Comparison of ENCODE assay signal across 9 cellular contexts in genomic region chr4:2948895-2949781, GRCh38. TPM values are rescaled to one million over a fixed set of nuclear protein-coding genes. Genes with fewer than 3 reads are reported as not detected.
A peak's percentile ranks its signal among the peaks of the same experiment; 100 is the strongest.
DNase-seq lines count a peak whose midpoint lies in the region; ATAC-seq, FAIRE-seq and TF ChIP-seq lines count a peak whose summit lies in the region.
"Had no signal": no experiment of that assay in that cellular context is flagged by ENCODE, and none has a peak within 500 bp of the region (broad histone marks: within the 10 kb centered on the region; RNA-seq: fewer than 3 reads in every experiment).

No MANE protein-coding gene starts in this region.

- POLR2A ChIA-PET in A673 (lab: Charles Lee; ENCODE audit: low non-redundant PET), result no interaction called here

- DNase-seq in A673 (ENCODE audit: low spot score), result peak; percentile 37
- DNase-seq in GM18507 (ENCODE audit: extremely low spot score, insufficient read length, low read depth), result no peak
- DNase-seq in activated naive CD4-positive, alpha-beta T cell treated with anti-CD3 and anti-CD28 coated beads, Interleukin-2, amount 50 U/mL, for 72 hours (ENCODE audit: low spot score in 2 of 2), result no peak
- DNase-seq in right cardiac atrium, result peak in 2 of 3 donors; percentile 7 to 49
- DNase-seq in A172 (ENCODE audit: low spot score), result no peak
- DNase-seq in dedifferentiated amniotic fluid mesenchymal stem cell (ENCODE audit: extremely low spot score), result no peak
- DNase-seq in effector CD4-positive, alpha-beta T cell, result no peak
- DNase-seq: T-helper 9 cell had no signal

- WGBS in right cardiac atrium, result 91% methylated on average over 14 of the region's 14 CpGs

- CTCF ChIA-PET in A673 (lab: Charles Lee), result interaction anchor here (0.6 kb wide), 1 partner anchor 156 kb away, joined by 3 read pairs; the partner anchor contains the start of gene SH3BP2

- H3K27ac ChIP-seq in A673 (ENCODE audit: low read depth, low read length, poor library complexity, severe bottlenecking) (no peak overlapping the region), right cardiac atrium (ENCODE audit: low read length) (no peak overlapping the region)

- BruUV-seq in A673 (replicated peaks; lab: Mats Ljungman, UMichigan), result no TSS peak

- ATAC-seq in activated naive CD4-positive, alpha-beta T cell treated with anti-CD3 and anti-CD28 coated beads, Interleukin-2, amount 50 U/mL, for 72 hours, result peak; percentile 47 to 58
- ATAC-seq in right cardiac atrium, result peak; percentile 39 to 43
- no peak for ATAC-seq in HG03175 (IDR thresholded peaks at IDR 0.05; ENCODE audit: unreplicated experiment)

- H3K9me3 ChIP-seq in A673 (ENCODE audit: low read depth, low read length, poor library complexity, severe bottlenecking) (no peaks in the 10 kb centered on the region), right cardiac atrium (ENCODE audit: control insufficient read depth, low read length) (no peaks in the 10 kb centered on the region)

- H3K36me3 Mint-ChIP-seq in activated naive CD4-positive, alpha-beta T cell treated with anti-CD3 and anti-CD28 coated beads, Interleukin-2, amount 50 U/mL, for 72 hours, result peaks cover 43 to 53% of the 10 kb centered on the region in 2 donors

- peak overlapping the region; percentile 71 to 90 for H3K27ac Mint-ChIP-seq in activated naive CD4-positive, alpha-beta T cell treated with anti-CD3 and anti-CD28 coated beads, Interleukin-2, amount 50 U/mL, for 72 hours

- peak; percentile 50 for TF ChIP-seq CTCF in A673 (conservative IDR thresholded peaks at IDR 0.05; ENCODE audit: low read depth, low read length)

- peak; percentile 58 for FAIRE-seq in GM18507 (lab: Jason Lieb, UNC)

- H3K36me3 ChIP-seq in A673 (ENCODE audit: insufficient read depth, low read length, poor library complexity, severe bottlenecking), result peaks cover 89% of the 10 kb centered on the region

- intact Hi-C loops in A673 (cut with micrococcal nuclease; ENCODE audit: unreplicated experiment) (no loop called here), right cardiac atrium (cut with DNase I) (no loop called here)

- H3K4me3 ChIP-seq in A673 (ENCODE audit: low read depth, low read length, poor library complexity, severe bottlenecking) (no peak overlapping the region), right cardiac atrium (ENCODE audit: low read length) (no peak overlapping the region)

- H3K4me1 ChIP-seq in A673 (ENCODE audit: insufficient read depth, low read length, poor library complexity, severe bottlenecking) (no peaks in the 10 kb centered on the region), right cardiac atrium (ENCODE audit: control insufficient read depth, insufficient read depth, low read length) (no peaks in the 10 kb centered on the region)

- H3K27me3 ChIP-seq in A673 (replicated peaks; ENCODE audit: insufficient read depth, low read depth, low read length, poor library complexity) (no peaks in the 10 kb centered on the region), right cardiac atrium (ENCODE audit: control insufficient read depth, insufficient read depth) (no peaks in the 10 kb centered on the region)

- no peaks in the 10 kb centered on the region for H3K9me3 Mint-ChIP-seq in activated naive CD4-positive, alpha-beta T cell treated with anti-CD3 and anti-CD28 coated beads, Interleukin-2, amount 50 U/mL, for 72 hours

RNA-seq across cellular contexts. Expression of gene NOP14, which starts 14.1 kb away (rescaled TPM):
- total RNA-seq in A673 (2021), result 60.9 and 69.9 TPM in 2 replicates
- 10 to 100 TPM; 62.9 to 77.1 TPM for total RNA-seq in activated naive CD4-positive, alpha-beta T cell treated with anti-CD3 and anti-CD28 coated beads, Interleukin-2, amount 50 U/mL, for 72 hours
- total RNA-seq in right cardiac atrium, result 10 to 100 TPM; 15.4 to 19.2 (median 18.4) TPM
- 12.0 TPM for polyA plus RNA-seq in right cardiac atrium
- 23.8 and 33.1 TPM in 2 replicates for total RNA-seq in A172 (2014; rRNA removed; shearing (Covaris generic))

RNA-seq across cellular contexts. Expression of gene GRK4, which starts 14.2 kb away (rescaled TPM):
- total RNA-seq in A673 (2021), result 5.9 and 7.5 TPM in 2 replicates
- 1 to 10 TPM; 2.9 to 7.2 TPM for total RNA-seq in activated naive CD4-positive, alpha-beta T cell treated with anti-CD3 and anti-CD28 coated beads, Interleukin-2, amount 50 U/mL, for 72 hours
- total RNA-seq in right cardiac atrium, result 10 to 100 TPM; 11.6 to 13.1 (median 12.4) TPM
- 8.4 TPM for polyA plus RNA-seq in right cardiac atrium
- total RNA-seq in A172 (2014; rRNA removed; shearing (Covaris generic)), result 4.9 and 8.5 TPM in 2 replicates

Comparison
In these comparisons a context has a peak if more than half of its experiments do, and no peak if none do; other contexts are left out.
1. DNase-seq: peak in A673 (single experiment) and right cardiac atrium (2 of 3); none in GM18507 (single experiment), activated naive CD4-positive, alpha-beta T cell treated with anti-CD3 and anti-CD28 coated beads, Interleukin-2, amount 50 U/mL, for 72 hours (0 of 2), A172 (single experiment), dedifferentiated amniotic fluid mesenchymal stem cell (single experiment) and effector CD4-positive, alpha-beta T cell (single experiment).